In genomic region chr14:37901978-37902377, GRCh38 we compare ENCODE assay signal across 20 cellular contexts.
DNase-seq lines count a peak whose midpoint lies in the region; ATAC-seq and TF ChIP-seq lines count a peak whose summit lies in the region.
"Had no signal": no experiment of that assay in that cellular context is flagged by ENCODE, and none has a peak within 500 bp of the region (broad histone marks: within the 10 kb centered on the region; RNA-seq: fewer than 3 reads in every experiment).

No MANE protein-coding gene starts in this region.

- POLR2A ChIA-PET in activated CD4-positive, alpha-beta T cell treated with anti-CD3 and anti-CD28 coated beads, Interleukin-2, amount 10 ng/mL, durations not matched to agents 7 days and 5 days (lab: Charles Lee) = no interaction called here

- ATAC-seq in left colon = no peak
- no peak for ATAC-seq in GM21528 (IDR thresholded peaks at IDR 0.05; ENCODE audit: low FRiP score, unreplicated experiment)
- ATAC-seq: GM12878, T-helper 17 cell had no signal

- CTCF ChIA-PET in activated CD4-positive, alpha-beta T cell treated with anti-CD3 and anti-CD28 coated beads, Interleukin-2, amount 10 ng/mL, durations not matched to agents 7 days and 5 days (lab: Charles Lee) = no interaction called here

- H3K9me3 ChIP-seq in osteoblast (ENCODE audit: low read depth, low read length) (no peaks in the 10 kb centered on the region), uterus (no peaks in the 10 kb centered on the region)
- H3K9me3 ChIP-seq: BLaER1 had no signal

- no peaks in the 10 kb centered on the region for H3K36me3 ChIP-seq in osteoblast (ENCODE audit: insufficient read depth, low read length)
- no peaks in the 10 kb centered on the region for H3K36me3 ChIP-seq in uterus
- H3K36me3 ChIP-seq: BLaER1 had no signal

- H4K20me1 ChIP-seq in osteoblast (ENCODE audit: insufficient read depth, low read length) = no peaks in the 10 kb centered on the region
- H4K20me1 ChIP-seq: BLaER1 had no signal

- TF ChIP-seq CTCF in AG09319 (IDR thresholded peaks at IDR 0.05; ENCODE audit: low read depth, low read length) (no peak), osteoblast (IDR thresholded peaks at IDR 0.05; ENCODE audit: extremely low read depth, low read depth, low read length) (no peak), uterus (IDR thresholded peaks at IDR 0.05) (no peak)

- no peaks in the 10 kb centered on the region for H3K79me2 ChIP-seq in osteoblast (ENCODE audit: insufficient read depth, low read length)

- H3K27me3 ChIP-seq in osteoblast (ENCODE audit: insufficient read depth, low read length) (no peaks in the 10 kb centered on the region), uterus (no peaks in the 10 kb centered on the region)
- H3K27me3 ChIP-seq: BLaER1 had no signal

- H3K4me1 Mint-ChIP-seq in activated CD4-positive, alpha-beta T cell treated with anti-CD3 and anti-CD28 coated beads, Interleukin-2, amount 10 ng/mL, durations not matched to agents 7 days and 5 days = peaks cover 1% of the 10 kb centered on the region

- no peaks in the 10 kb centered on the region for H3K9me3 Mint-ChIP-seq in activated CD4-positive, alpha-beta T cell treated with anti-CD3 and anti-CD28 coated beads, Interleukin-2, amount 10 ng/mL, durations not matched to agents 7 days and 5 days

- H3K4me3 ChIP-seq in osteoblast (ENCODE audit: insufficient read depth, low read length) = no peak overlapping the region
- no peak overlapping the region for H3K4me3 ChIP-seq in uterus
- H3K4me3 ChIP-seq: BLaER1, GM12878 had no signal

- intact Hi-C loops in left colon (cut with DNase I, micrococcal nuclease) (no loop called here), uterus (cut with DNase I; ENCODE audit: low total_unique reads) (no loop called here)

- H3K27ac ChIP-seq in osteoblast (ENCODE audit: low read depth, low read length) = no peak overlapping the region
- H3K27ac ChIP-seq in uterus = no peak overlapping the region
- H3K27ac ChIP-seq: BLaER1 had no signal

- H2AFZ ChIP-seq in osteoblast (ENCODE audit: low read length) = peak overlapping the region; percentile 61

- TF ChIP-seq POLR2A in uterus (IDR thresholded peaks at IDR 0.05) = no peak

- H3K4me1 ChIP-seq in osteoblast (ENCODE audit: insufficient read depth, low read length) (peaks cover 8% of the 10 kb centered on the region), uterus (no peaks in the 10 kb centered on the region)
- H3K4me1 ChIP-seq: BLaER1 had no signal

- no peak overlapping the region for H3K27ac Mint-ChIP-seq in activated CD4-positive, alpha-beta T cell treated with anti-CD3 and anti-CD28 coated beads, Interleukin-2, amount 10 ng/mL, durations not matched to agents 7 days and 5 days
- H3K27ac Mint-ChIP-seq: T-helper 17 cell had no signal

- no peak overlapping the region for H3K4me3 Mint-ChIP-seq in activated CD4-positive, alpha-beta T cell treated with anti-CD3 and anti-CD28 coated beads, Interleukin-2, amount 10 ng/mL, durations not matched to agents 7 days and 5 days
- H3K4me3 Mint-ChIP-seq: T-helper 17 cell had no signal

- peaks cover 8% of the 10 kb centered on the region for H3K27me3 Mint-ChIP-seq in activated CD4-positive, alpha-beta T cell treated with anti-CD3 and anti-CD28 coated beads, Interleukin-2, amount 10 ng/mL, durations not matched to agents 7 days and 5 days

- H3K36me3 Mint-ChIP-seq in activated CD4-positive, alpha-beta T cell treated with anti-CD3 and anti-CD28 coated beads, Interleukin-2, amount 10 ng/mL, durations not matched to agents 7 days and 5 days (ENCODE audit: low read depth) = no peaks in the 10 kb centered on the region

- DNase-seq in AG09319 (ENCODE audit: extremely low read depth, low read depth) (peak; percentile 41), HS-5 (ENCODE audit: low read depth) (peak; percentile 67), fibroblast of peridontal ligament (ENCODE audit: extremely low read depth) (peak; percentile 80), osteoblast (ENCODE audit: insufficient read length, low spot score, missing footprints) (peak; percentile 62), left colon (no peak), uterus (no peak)
- no peak for DNase-seq in activated CD4-positive, alpha-beta T cell treated with anti-CD3 and anti-CD28 coated beads, Interleukin-2, amount 10 ng/mL, durations not matched to agents 7 days and 5 days
- DNase-seq: activated CD4-positive, alpha-beta T cell treated with anti-CD3 and anti-CD28 coated beads for 1 hour; activated CD8-positive, alpha-beta memory T cell treated with anti-CD3 and anti-CD28 coated beads, Interleukin-2, amount 50 U/mL, for 48 hours; DMS79 treated with DMSO at 0.1 percent for 48 hours; erythroblast; midbrain; NCI-H2081 treated with DMSO at 0.1 percent for 48 hours; NCI-H774; occipital lobe; stimulated activated CD4-positive, alpha-beta T cell treated with anti-CD3 and anti-CD28 coated beads, Interleukin-12 subunit alpha, Interleukin-12 subunit beta, amount 100 ng/mL, for 4 hours; T-helper 17 cell had no signal

- H3K4me2 ChIP-seq in osteoblast (ENCODE audit: insufficient read depth, low read length) = peak overlapping the region; percentile 43
- H3K4me2 ChIP-seq: BLaER1 had no signal

Comparison
In these comparisons a context has a peak if more than half of its experiments do, and no peak if none do; other contexts are left out.
1. DNase-seq: peak in AG09319 (single experiment), HS-5 (single experiment), fibroblast of peridontal ligament (single experiment) and osteoblast (single experiment); none in left colon (0 of 2), activated CD4-positive, alpha-beta T cell treated with anti-CD3 and anti-CD28 coated beads, Interleukin-2, amount 10 ng/mL, durations not matched to agents 7 days and 5 days (single experiment) and uterus (0 of 2).